Comparison of ENCODE assay signal across 15 cellular contexts in genomic region chr11:96145163-96145585, GRCh38.
A peak's percentile ranks its signal among the peaks of the same experiment; 100 is the strongest.
DNase-seq lines count a peak whose midpoint lies in the region; ATAC-seq and TF ChIP-seq lines count a peak whose summit lies in the region.
"Had no signal": no experiment of that assay in that cellular context is flagged by ENCODE, and none has a peak within 500 bp of the region (broad histone marks: within the 10 kb centered on the region; RNA-seq: fewer than 3 reads in every experiment).

No MANE protein-coding gene starts in this region.

- TF ChIP-seq RAD21 in IMR-90 (IDR thresholded peaks at IDR 0.05; ENCODE audit: low read length) = no peak

- no peak overlapping the region for H2BK120ac ChIP-seq in IMR-90 (ENCODE audit: low read depth, low read length)

- ATAC-seq in IMR-90 (ENCODE audit: low read depth) = no peak

- POLR2A ChIA-PET in BJ (lab: Charles Lee) (interaction anchor here (0.7 kb wide), 1 partner anchor 159 kb away, joined by 3 read pairs; no protein-coding TSS in a partner anchor), IMR-90 (lab: Charles Lee; ENCODE audit: unreplicated experiment) (interaction anchor here (0.6 kb wide), 2 partner anchors 24 to 133 kb away, joined by 3 to 6 read pairs; no protein-coding TSS in a partner anchor)

- no peak overlapping the region for H2AFZ ChIP-seq in IMR-90 (replicated peaks; ENCODE audit: low read length, poor library complexity)
- H2AFZ ChIP-seq in parathyroid adenoma = no peak overlapping the region

- dilution Hi-C loops in IMR-90 (cut with HindIII; ENCODE audit: low sequenced_read_pairs, unreplicated experiment) = no loop called here

- no peak overlapping the region for H3K56ac ChIP-seq in IMR-90 (ENCODE audit: extremely low read depth, insufficient read depth, low read length)

- CTCF ChIA-PET in BJ (lab: Yijun Ruan, JAX) = interaction anchor here (0.7 kb wide), 1 partner anchor 91 kb away, joined by 3 read pairs; no protein-coding TSS in a partner anchor
- CTCF ChIA-PET in IMR-90 (lab: Yijun Ruan, JAX) = interaction anchor here (0.6 kb wide), 1 partner anchor 9 kb away, joined by 3 read pairs; no protein-coding TSS in a partner anchor

- H3K27ac ChIP-seq in IMR-90 (ENCODE audit: insufficient read depth, low read length) (no peak overlapping the region; the same call in 1 of the 2 replicates), parathyroid adenoma (no peak overlapping the region)
- H3K27ac ChIP-seq: BLaER1 treated with 17β-estradiol and CSF1 and Interleukin-3, amounts not matched to agents 10 nM and 100 nM; SK-N-MC had no signal

- no peak overlapping the region for H2AK5ac ChIP-seq in IMR-90 (ENCODE audit: low read depth, low read length)

- H3K79me2 ChIP-seq in parathyroid adenoma = no peaks in the 10 kb centered on the region

- no peak for TF ChIP-seq CTCF in BJ (IDR thresholded peaks at IDR 0.05; ENCODE audit: insufficient read depth, low read depth, low read length)
- no peak for TF ChIP-seq CTCF in IMR-90 (conservative IDR thresholded peaks at IDR 0.05; ENCODE audit: low read depth, low read length)
- no peak for TF ChIP-seq CTCF in parathyroid adenoma (IDR thresholded peaks at IDR 0.05)

- no peak overlapping the region for H2BK15ac ChIP-seq in IMR-90 (ENCODE audit: low read depth, low read length)

- H2BK5ac ChIP-seq in IMR-90 (ENCODE audit: low read depth, low read length, poor library complexity, severe bottlenecking) = no peak overlapping the region

- no TSS peak for BruUV-seq in IMR-90 (replicated peaks; lab: Mats Ljungman, UMichigan)

- H4K91ac ChIP-seq in IMR-90 (ENCODE audit: insufficient read depth, low read depth, low read length) = no peak overlapping the region

- H2BK20ac ChIP-seq in IMR-90 (ENCODE audit: low read depth, low read length) = peak overlapping the region; percentile 21; the same call in 1 of the 2 replicates

- DNase-seq in BJ (ENCODE audit: low read depth) (peak; percentile 70), IMR-90 (no peak), amniotic epithelial cell (ENCODE audit: low read depth) (peak; percentile 99), superior temporal gyrus (ENCODE audit: extremely low spot score) (no peak), Kasumi-1 (lab: John Stamatoyannopoulos, UW) (no peak), DMS79 (lab: John Stamatoyannopoulos, UW) (no peak)
- no peak for DNase-seq in stimulated activated CD4-positive, alpha-beta T cell treated with anti-CD3 and anti-CD28 coated beads, Interleukin-2, amount 100 ng/mL, for 48 hours
- DNase-seq: activated naive CD4-positive, alpha-beta T cell; head of caudate nucleus; midbrain; occipital lobe; stimulated activated CD4-positive, alpha-beta T cell treated with anti-CD3 and anti-CD28 coated beads, Interleukin-12 subunit alpha, Interleukin-12 subunit beta, amount 100 ng/mL, for 4 hours had no signal

- H3K36me3 ChIP-seq in BJ (ENCODE audit: control insufficient read depth, insufficient read depth, low read length) = no peaks in the 10 kb centered on the region
- no peaks in the 10 kb centered on the region for H3K36me3 ChIP-seq in IMR-90 (ENCODE audit: control insufficient read depth, insufficient read depth, low read length)
- no peaks in the 10 kb centered on the region for H3K36me3 ChIP-seq in parathyroid adenoma (ENCODE audit: control insufficient read depth, insufficient read depth, low read length)

- no peaks in the 10 kb centered on the region for H3K9me3 ChIP-seq in IMR-90 (ENCODE audit: control insufficient read depth, insufficient read depth, low read length)
- H3K9me3 ChIP-seq in parathyroid adenoma (ENCODE audit: control insufficient read depth, low read length) = no peaks in the 10 kb centered on the region
- H3K9me3 ChIP-seq: BLaER1 treated with 17β-estradiol and CSF1 and Interleukin-3, amounts not matched to agents 10 nM and 100 nM had no signal

- H3K4me1 ChIP-seq in IMR-90 (ENCODE audit: control insufficient read depth, insufficient read depth, low read length) (peaks cover 11% of the 10 kb centered on the region), parathyroid adenoma (no peaks in the 10 kb centered on the region)

- no peak overlapping the region for H4K8ac ChIP-seq in IMR-90 (ENCODE audit: low read depth in 2 of 2, low read length in 2 of 2)

- H3K14ac ChIP-seq in IMR-90 (replicated peaks; ENCODE audit: low read depth, low read length) = 0 out of 2 replicates have a peak overlapping the region, but pooled peaks have one; percentile 7

- peaks cover 18% of the 10 kb centered on the region for H3K9me1 ChIP-seq in IMR-90 (ENCODE audit: insufficient read depth, low read length)

- TF ChIP-seq POLR2A in IMR-90 (IDR thresholded peaks at IDR 0.05; ENCODE audit: low read depth, low read length) = no peak

- in situ Hi-C loops in IMR-90 (cut with MboI; ENCODE audit: low sequenced_read_pairs) = no loop called here

- H3K4me2 ChIP-seq in IMR-90 (ENCODE audit: low read depth, low read length) (no peak overlapping the region), parathyroid adenoma (ENCODE audit: low read length) (peak overlapping the region; percentile 6)

- H3K18ac ChIP-seq in IMR-90 (ENCODE audit: low read depth, low read length) = peak overlapping the region; percentile 49; the same call in 1 of the 2 replicates

- no peak overlapping the region for H2AK9ac ChIP-seq in IMR-90 (replicated peaks; ENCODE audit: low read depth, low read length, poor library complexity)

- no peak overlapping the region for H3K9ac ChIP-seq in IMR-90 (ENCODE audit: low read depth, low read length)
- H3K9ac ChIP-seq in parathyroid adenoma = no peak overlapping the region
- H3K9ac ChIP-seq: BLaER1 treated with 17β-estradiol and CSF1 and Interleukin-3, amounts not matched to agents 10 nM and 100 nM had no signal

- intact Hi-C loops in IMR-90 (cut with micrococcal nuclease) = no loop called here

- H3K27me3 ChIP-seq in BJ (ENCODE audit: control insufficient read depth, insufficient read depth, low read length) = no peaks in the 10 kb centered on the region
- H3K27me3 ChIP-seq in IMR-90 (ENCODE audit: control insufficient read depth, insufficient read depth, low read length) = no peaks in the 10 kb centered on the region
- H3K27me3 ChIP-seq in parathyroid adenoma (ENCODE audit: control insufficient read depth, insufficient read depth, low read length) = no peaks in the 10 kb centered on the region
- H3K27me3 ChIP-seq: BLaER1 treated with 17β-estradiol and CSF1 and Interleukin-3, amounts not matched to agents 10 nM and 100 nM had no signal

- WGBS in IMR-90 (ENCODE audit: extremely low coverage in 2 of 2, insufficient read length in 1 of 2), 2 experiments = 60% methylated on average over 1 of the region's 4 CpGs; no CpG with 5 or more reads in 1 of the 2 experiments

- H3K4me3 ChIP-seq in BJ (ENCODE audit: low read depth, low read length) (no peak overlapping the region), IMR-90 (ENCODE audit: insufficient read depth, low read depth, low read length) (no peak overlapping the region), parathyroid adenoma (ENCODE audit: low read depth, low read length) (peak overlapping the region; percentile 7)
- H3K4me3 ChIP-seq: BLaER1 treated with 17β-estradiol and CSF1 and Interleukin-3, amounts not matched to agents 10 nM and 100 nM; SK-N-MC had no signal

- peaks cover 34 to 64% of the 10 kb centered on the region in 2 experiments for H3K79me1 ChIP-seq in IMR-90 (ENCODE audit: low read depth in 1 of 2, low read length in 2 of 2)

- H3K23ac ChIP-seq in IMR-90 (ENCODE audit: low read depth, low read length) = peak overlapping the region; percentile 45; the same call in 1 of the 2 replicates

- H3K4ac ChIP-seq in IMR-90 (ENCODE audit: low read depth, low read length) = no peak overlapping the region

- peak overlapping the region; percentile 57; the same call in 1 of the 2 replicates for H4K5ac ChIP-seq in IMR-90 (ENCODE audit: low read depth, low read length)

- no peaks in the 10 kb centered on the region for H4K20me1 ChIP-seq in IMR-90 (ENCODE audit: insufficient read depth, low read length)

TF ChIP-seq in IMR-90, 13 proteins besides CTCF, POLR2A, EP300 and RAD21:
- no peak for TF ChIP-seq MAZ (IDR thresholded peaks at IDR 0.05; ENCODE audit: borderline replicate concordance, low read depth, low read length)
- no peak for TF ChIP-seq CEBPB (IDR thresholded peaks at IDR 0.05; ENCODE audit: low read depth, low read length)
- no peak for TF ChIP-seq CHD1 (IDR thresholded peaks at IDR 0.05; ENCODE audit: low read depth, low read length)
- TF ChIP-seq SMC3 (IDR thresholded peaks at IDR 0.05; ENCODE audit: low read depth, low read length) = no peak
- TF ChIP-seq, protein P1, sequence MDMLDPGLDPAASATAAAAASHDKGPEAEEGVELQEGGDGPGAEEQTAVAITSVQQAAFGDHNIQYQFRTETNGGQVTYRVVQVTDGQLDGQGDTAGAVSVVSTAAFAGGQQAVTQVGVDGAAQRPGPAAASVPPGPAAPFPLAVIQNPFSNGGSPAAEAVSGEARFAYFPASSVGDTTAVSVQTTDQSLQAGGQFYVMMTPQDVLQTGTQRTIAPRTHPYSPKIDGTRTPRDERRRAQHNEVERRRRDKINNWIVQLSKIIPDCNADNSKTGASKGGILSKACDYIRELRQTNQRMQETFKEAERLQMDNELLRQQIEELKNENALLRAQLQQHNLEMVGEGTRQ (IDR thresholded peaks at IDR 0.05; ENCODE audit: low read depth, low read length) = no peak
- TF ChIP-seq FOS (IDR thresholded peaks at IDR 0.05; ENCODE audit: low read depth, low read length) = no peak
- TF ChIP-seq MXI1 (IDR thresholded peaks at IDR 0.05; ENCODE audit: borderline replicate concordance, low read depth, low read length) = no peak
- TF ChIP-seq NFE2L2 (IDR thresholded peaks at IDR 0.05; ENCODE audit: low read depth, low read length) = no peak
- no peak for TF ChIP-seq RFX5 (IDR thresholded peaks at IDR 0.05; ENCODE audit: low read depth, low read length)
- no peak for TF ChIP-seq RCOR1 (IDR thresholded peaks at IDR 0.05; ENCODE audit: insufficient replicate concordance, low read length)
- TF ChIP-seq MAFK (IDR thresholded peaks at IDR 0.05; ENCODE audit: low read depth, low read length) = no peak
- no peak for TF ChIP-seq BHLHE40 (IDR thresholded peaks at IDR 0.05; ENCODE audit: low read depth, low read length)
- TF ChIP-seq, protein P2, sequence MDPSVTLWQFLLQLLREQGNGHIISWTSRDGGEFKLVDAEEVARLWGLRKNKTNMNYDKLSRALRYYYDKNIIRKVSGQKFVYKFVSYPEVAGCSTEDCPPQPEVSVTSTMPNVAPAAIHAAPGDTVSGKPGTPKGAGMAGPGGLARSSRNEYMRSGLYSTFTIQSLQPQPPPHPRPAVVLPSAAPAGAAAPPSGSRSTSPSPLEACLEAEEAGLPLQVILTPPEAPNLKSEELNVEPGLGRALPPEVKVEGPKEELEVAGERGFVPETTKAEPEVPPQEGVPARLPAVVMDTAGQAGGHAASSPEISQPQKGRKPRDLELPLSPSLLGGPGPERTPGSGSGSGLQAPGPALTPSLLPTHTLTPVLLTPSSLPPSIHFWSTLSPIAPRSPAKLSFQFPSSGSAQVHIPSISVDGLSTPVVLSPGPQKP (IDR thresholded peaks at IDR 0.05; ENCODE audit: borderline replicate concordance, low read depth, low read length) = no peak

Comparison
In these comparisons a context has a peak if more than half of its experiments do, and no peak if none do; other contexts are left out.
1. DNase-seq: peak in BJ (single experiment) and amniotic epithelial cell (single experiment); none in IMR-90 (single experiment), superior temporal gyrus (single experiment), stimulated activated CD4-positive, alpha-beta T cell treated with anti-CD3 and anti-CD28 coated beads, Interleukin-2, amount 100 ng/mL, for 48 hours (0 of 2), Kasumi-1 (0 of 2) and DMS79 (single experiment).